ENCODE assay signal across 30 cellular contexts in genomic region chr20:11128131-11128831, GRCh38.
A peak's percentile ranks its signal among the peaks of the same experiment; 100 is the strongest.
DNase-seq lines count a peak whose midpoint lies in the region; ATAC-seq and TF ChIP-seq lines count a peak whose summit lies in the region.
"Had no signal": no experiment of that assay in that cellular context is flagged by ENCODE, and none has a peak within 500 bp of the region (broad histone marks: within the 10 kb centered on the region; RNA-seq: fewer than 3 reads in every experiment).

No MANE protein-coding gene starts in this region.

- H2BK5ac ChIP-seq in neuronal stem cell (ENCODE audit: low read length), result no peak overlapping the region

- H3K27ac ChIP-seq in heart left ventricle, result peak overlapping the region in 1 of 12 donors; percentile 30
- no peak overlapping the region for H3K27ac ChIP-seq in neuronal stem cell (replicated peaks; ENCODE audit: low read length)
- H3K27ac ChIP-seq: BLaER1, brain microvascular endothelial cell, esophagus squamous epithelium, testis had no signal

- no peak overlapping the region for H3K9ac ChIP-seq in neuronal stem cell (ENCODE audit: low read depth, low read length, poor library complexity)
- H3K9ac ChIP-seq: BLaER1 had no signal

- no peak overlapping the region for H4K91ac ChIP-seq in neuronal stem cell (ENCODE audit: low read depth, low read length, poor library complexity)

- no peak overlapping the region for H3K14ac ChIP-seq in neuronal stem cell (ENCODE audit: low read length)

- H4K8ac ChIP-seq in neuronal stem cell (ENCODE audit: low read depth, low read length), result no peak overlapping the region

- no peak for TF ChIP-seq POLR2A in heart left ventricle (IDR thresholded peaks at IDR 0.05)

- H3K4me1 Mint-ChIP-seq in mesothelial cell of epicardium, result peaks cover 6% of the 10 kb centered on the region

- H3K23ac ChIP-seq in neuronal stem cell (ENCODE audit: low read depth, low read length, poor library complexity), result no peak overlapping the region

- H3K9me3 ChIP-seq in heart left ventricle (no peaks in the 10 kb centered on the region), neuronal stem cell (replicated peaks in 1 of 2; ENCODE audit: control insufficient read depth in 2 of 2, insufficient read depth in 1 of 2, low read depth in 1 of 2, low read length in 2 of 2) (no peaks in the 10 kb centered on the region)
- H3K9me3 ChIP-seq: BLaER1, esophagus squamous epithelium, mucosa of descending colon, testis had no signal

- H3K4me3 Mint-ChIP-seq in mesothelial cell of epicardium, result no peak overlapping the region
- H3K4me3 Mint-ChIP-seq: activated CD4-positive, alpha-beta memory T cell treated with anti-CD3 and anti-CD28 coated beads for 36 hours; natural killer cell treated with Interleukin-12 subunit alpha and Interleukin-12 subunit beta and Interleukin-15 and Interleukin-18, amount 100 ng/mL, for 72 hours had no signal

- intact Hi-C loops in heart left ventricle (cut with DNase I) (no loop called here), cardiac septum (cut with DNase I) (no loop called here)

- no peaks in the 10 kb centered on the region for H3K27me3 ChIP-seq in heart left ventricle
- no peaks in the 10 kb centered on the region for H3K27me3 ChIP-seq in neuronal stem cell (ENCODE audit: control insufficient read depth in 3 of 3, insufficient read depth in 3 of 3, low read depth in 1 of 3, low read length in 3 of 3)
- H3K27me3 ChIP-seq: BLaER1, brain microvascular endothelial cell, esophagus squamous epithelium, testis had no signal

- no peaks in the 10 kb centered on the region for H3K36me3 Mint-ChIP-seq in mesothelial cell of epicardium
- H3K36me3 Mint-ChIP-seq: activated CD4-positive, alpha-beta memory T cell treated with anti-CD3 and anti-CD28 coated beads for 36 hours; natural killer cell treated with Interleukin-12 subunit alpha and Interleukin-12 subunit beta and Interleukin-15 and Interleukin-18, amount 100 ng/mL, for 72 hours had no signal

- no peak overlapping the region for H3K4ac ChIP-seq in neuronal stem cell (ENCODE audit: low read length)

- H3K36me3 ChIP-seq in heart left ventricle, result no peaks in the 10 kb centered on the region
- no peaks in the 10 kb centered on the region for H3K36me3 ChIP-seq in neuronal stem cell (replicated peaks in 1 of 2; ENCODE audit: control insufficient read depth in 2 of 2, insufficient read depth in 2 of 2, low read length in 2 of 2)
- H3K36me3 ChIP-seq: BLaER1, brain microvascular endothelial cell, esophagus squamous epithelium had no signal

- no peaks in the 10 kb centered on the region for H3K79me1 ChIP-seq in neuronal stem cell (ENCODE audit: low read depth, low read length)

- H2BK15ac ChIP-seq in neuronal stem cell (ENCODE audit: low read length), result no peak overlapping the region

- peaks cover 4% of the 10 kb centered on the region for H3K9me3 Mint-ChIP-seq in mesothelial cell of epicardium

- H3K4me3 ChIP-seq in heart left ventricle, result no peak overlapping the region
- no peak overlapping the region for H3K4me3 ChIP-seq in neuronal stem cell (ENCODE audit: low read length in 2 of 2)
- H3K4me3 ChIP-seq: BLaER1, esophagus squamous epithelium, mucosa of descending colon, testis had no signal

- no peak for DNase-seq in heart left ventricle
- no peak for DNase-seq in cardiac septum (ENCODE audit: low spot score)
- peak; percentile 39 for DNase-seq in fibroblast of peridontal ligament (ENCODE audit: extremely low read depth)
- peak; percentile 52 for DNase-seq in iris pigment epithelial cell (ENCODE audit: low read depth)
- no peak for DNase-seq in activated effector memory CD4-positive, alpha-beta T cell treated with anti-CD3 and anti-CD28 coated beads, Interleukin-2, amount 50 U/mL, for 16 hours
- DNase-seq in mesothelial cell of epicardium (ENCODE audit: low spot score in 2 of 2, unreplicated experiment in 2 of 2), result no peak
- DNase-seq in neuronal stem cell (ENCODE audit: low spot score), result no peak
- no peak for DNase-seq in activated T-cell treated with anti-CD3 and anti-CD28 coated beads, Interleukin-2, amount 50 U/mL, for 1 hour
- DNase-seq: activated CD4-positive, alpha-beta memory T cell treated with anti-CD3 and anti-CD28 coated beads for 36 hours; activated CD4-positive, alpha-beta T cell treated with anti-CD3 and anti-CD28 coated beads for 1 hour; activated CD8-positive, alpha-beta memory T cell treated with anti-CD3 and anti-CD28 coated beads, Interleukin-2, amount 50 U/mL, for 4 hours; activated naive CD4-positive, alpha-beta T cell treated with anti-CD3 and anti-CD28 coated beads, Interleukin-2, amount 50 U/mL, for 16 hours; amygdala; brain microvascular endothelial cell; DMS 273 treated with DMSO at 0.1 percent for 48 hours; esophagus squamous epithelium; H7; head of caudate nucleus; KBM-7; NCI-H1105 treated with DMSO at 0.1 percent for 48 hours; NCI-H1930; NCI-H69; SHP77 treated with DMSO at 0.1 percent for 48 hours; stimulated activated CD4-positive, alpha-beta T cell treated with anti-CD3 and anti-CD28 coated beads, Interleukin-1b, Interleukin-23, amount 100 ng/mL, for 48 hours; stimulated activated naive CD4-positive, alpha-beta T cell treated with Interleukin-2 at 50 U/mL for 16 hours; testis had no signal

- ATAC-seq in heart left ventricle, result peak in 3 of 4 donors; percentile 47 to 53 (median 48)
- ATAC-seq: mucosa of descending colon; natural killer cell treated with Interleukin-12 subunit alpha and Interleukin-12 subunit beta and Interleukin-15 and Interleukin-18, amount 100 ng/mL, for 72 hours; Panc1 had no signal

- H3K27me3 Mint-ChIP-seq in mesothelial cell of epicardium (ENCODE audit: low read depth), result no peaks in the 10 kb centered on the region
- H3K27me3 Mint-ChIP-seq: activated CD4-positive, alpha-beta memory T cell treated with anti-CD3 and anti-CD28 coated beads for 36 hours; natural killer cell treated with Interleukin-12 subunit alpha and Interleukin-12 subunit beta and Interleukin-15 and Interleukin-18, amount 100 ng/mL, for 72 hours had no signal

- no peak for TF ChIP-seq CTCF in heart left ventricle (IDR thresholded peaks at IDR 0.05)
- TF ChIP-seq CTCF in mesothelial cell of epicardium (IDR thresholded peaks at IDR 0.05; ENCODE audit: unreplicated experiment), result no peak

- no peak overlapping the region for H2AFZ ChIP-seq in neuronal stem cell (ENCODE audit: low read length)

- no peak overlapping the region for H2BK120ac ChIP-seq in neuronal stem cell (ENCODE audit: low read depth, low read length)

- H3K4me1 ChIP-seq in heart left ventricle, result peaks cover 0 to 5% (median 0%) of the 10 kb centered on the region in 12 donors
- H3K4me1 ChIP-seq in neuronal stem cell (ENCODE audit: control insufficient read depth in 2 of 2, insufficient read depth in 1 of 2, low read depth in 1 of 2, low read length in 2 of 2), result peaks cover 0 to 1% of the 10 kb centered on the region in 2 donors
- H3K4me1 ChIP-seq: BLaER1, esophagus squamous epithelium, testis had no signal

- H2AK5ac ChIP-seq in neuronal stem cell (ENCODE audit: low read depth, low read length), result no peak overlapping the region

- no peak overlapping the region for H3K4me2 ChIP-seq in neuronal stem cell (ENCODE audit: insufficient read depth, low read length, poor library complexity, severe bottlenecking)
- H3K4me2 ChIP-seq: BLaER1 had no signal

- no peak overlapping the region for H3K27ac Mint-ChIP-seq in mesothelial cell of epicardium
- H3K27ac Mint-ChIP-seq: activated CD4-positive, alpha-beta memory T cell treated with anti-CD3 and anti-CD28 coated beads for 36 hours; natural killer cell treated with Interleukin-12 subunit alpha and Interleukin-12 subunit beta and Interleukin-15 and Interleukin-18, amount 100 ng/mL, for 72 hours had no signal

- H2BK12ac ChIP-seq in neuronal stem cell (ENCODE audit: low read length), result no peak overlapping the region

- 55 to 72% (median 64%) methylated on average over 5 of the region's 5 CpGs for WGBS in heart left ventricle, 4 donors
- no CpG with 5 or more reads among the region's 5 CpGs for WGBS in neuronal stem cell (ENCODE audit: extremely low coverage in 2 of 2, insufficient read length in 2 of 2, insufficient replicate concordance in 1 of 2), 2 donors

- H3K18ac ChIP-seq in neuronal stem cell (ENCODE audit: low read length), result no peak overlapping the region

Comparison
In these comparisons a context has a peak if more than half of its experiments do, and no peak if none do; other contexts are left out.
1. DNase-seq: peak in fibroblast of peridontal ligament (single experiment) and iris pigment epithelial cell (single experiment); none in heart left ventricle (0 of 5), cardiac septum (single experiment), activated effector memory CD4-positive, alpha-beta T cell treated with anti-CD3 and anti-CD28 coated beads, Interleukin-2, amount 50 U/mL, for 16 hours (single experiment), mesothelial cell of epicardium (0 of 2), neuronal stem cell (single experiment) and activated T-cell treated with anti-CD3 and anti-CD28 coated beads, Interleukin-2, amount 50 U/mL, for 1 hour (single experiment).